Comparison of ENCODE assay signal across 26 cellular contexts in genomic region chr3:37346227-37347005, GRCh38.
"Had no signal": no experiment of that assay in that cellular context is flagged by ENCODE, and none has a peak within 500 bp of the region (broad histone marks: within the 10 kb centered on the region; RNA-seq: fewer than 3 reads in every experiment).

No MANE protein-coding gene starts in this region.

- H3K4me3 ChIP-seq: esophagus muscularis mucosa, left lung, lower lobe of right lung, pancreas, psoas muscle, right atrium auricular region, stomach had no signal

- H3K4me1 ChIP-seq: foreskin keratinocyte, left lung, lower lobe of right lung, pancreas, psoas muscle, stomach had no signal

- DNase-seq: activated CD4-positive, alpha-beta T cell treated with anti-CD3 and anti-CD28 coated beads for 48 hours; activated CD4-positive, alpha-beta T cell treated with anti-CD3 and anti-CD28 coated beads, Interleukin-2, amount 50 U/mL, for 48 hours; activated CD8-positive, alpha-beta memory T cell treated with anti-CD3 and anti-CD28 coated beads, Interleukin-2, amount 50 U/mL, for 4 hours; activated gamma-delta T cell treated with Interleukin-2 at 50 U/mL for 16 hours; activated T-cell treated with anti-CD3 and anti-CD28 coated beads, Interleukin-2, amount 50 U/mL, for 24 hours; foreskin keratinocyte; glutamatergic neuron; left lung; lower lobe of right lung; nephron progenitor cell; pancreas; psoas muscle; stimulated activated CD4-positive, alpha-beta T cell treated with anti-CD3 and anti-CD28 coated beads, Interleukin-15, amount 100 ng/mL, for 24 hours; stimulated activated CD4-positive, alpha-beta T cell treated with anti-CD3 and anti-CD28 coated beads, Interleukin-2, amount 100 ng/mL, for 24 hours; stimulated activated naive B cell treated with anti-CD40 and anti-IgM and Interleukin-4, amounts not matched to agents 10 μg/mL and 1 μg/mL and 100 μg/mL, for 72 hours; stomach; T-cell; trophoblast cell had no signal

- H3K9me3 ChIP-seq: esophagus muscularis mucosa, left lung, lower lobe of right lung, neutrophil, pancreas, psoas muscle, right atrium auricular region, stomach had no signal

- H3K27me3 ChIP-seq: esophagus muscularis mucosa, foreskin keratinocyte, left lung, neutrophil, pancreas, right atrium auricular region, stomach had no signal

- FAIRE-seq: bronchial epithelial cell, colon, pancreas, urothelium cell line had no signal

- ATAC-seq: activated naive CD4-positive, alpha-beta T cell treated with anti-CD3 and anti-CD28 coated beads, Interleukin-2, amount 50 U/mL, for 72 hours; activated T-helper 17 cell treated with anti-CD3 and anti-CD28 coated beads, Interleukin-2, amount 50 U/mL, for 72 hours; foreskin keratinocyte; left lung; lower lobe of right lung; pancreas; psoas muscle; stimulated activated naive B cell treated with anti-CD40 and anti-IgM and Interleukin-4, amounts not matched to agents 10 μg/mL and 1 μg/mL and 100 μg/mL, for 72 hours; T-cell had no signal

- H3K27ac ChIP-seq: esophagus muscularis mucosa, foreskin keratinocyte, left lung, lower lobe of right lung, neutrophil, pancreas, psoas muscle, right atrium auricular region, stomach had no signal
